6 cellular contexts compared by ENCODE assay signal in genomic region chr15:40354408-40355171, GRCh38. TPM values are rescaled to one million over a fixed set of nuclear protein-coding genes. Genes with fewer than 3 reads are reported as not detected.
A peak's percentile ranks its signal among the peaks of the same experiment; 100 is the strongest.
DNase-seq lines count a peak whose midpoint lies in the region; ATAC-seq and TF ChIP-seq lines count a peak whose summit lies in the region.

No MANE protein-coding gene starts in this region.

- intact Hi-C loops in OCI-LY7 (cut with micrococcal nuclease; ENCODE audit: unreplicated experiment), result no loop called here
- intact Hi-C loops in natural killer cell (cut with micrococcal nuclease), result no loop called here

- no peak overlapping the region for H3K4me3 ChIP-seq in GM06990 (replicated peaks; ENCODE audit: low read depth, low read length)
- no peak overlapping the region for H3K4me3 ChIP-seq in OCI-LY7 (ENCODE audit: low read depth, low read length, poor library complexity, severe bottlenecking)

- H3K27me3 ChIP-seq in GM06990 (replicated peaks; ENCODE audit: control insufficient read depth, insufficient read depth, low read length), result peaks cover 2% of the 10 kb centered on the region; the same call in 1 of the 2 replicates

- no peaks in the 10 kb centered on the region for H3K9me3 ChIP-seq in OCI-LY7 (ENCODE audit: low read length)

- no peaks in the 10 kb centered on the region for H4K20me1 ChIP-seq in OCI-LY7 (ENCODE audit: insufficient read depth, low read length)

- peaks cover 10 to 21% of the 10 kb centered on the region in 2 donors for H3K4me1 Mint-ChIP-seq in natural killer cell

- POLR2A ChIA-PET in OCI-LY7 (lab: Charles Lee), result interaction anchor here (0.5 to 0.9 kb wide), 2 partner anchors 20 to 50 kb away, joined by 3 read pairs; no protein-coding TSS in a partner anchor

- DNase-seq in GM06990 (ENCODE audit: extremely low read depth, insufficient read length) (no peak), OCI-LY7 (ENCODE audit: low spot score) (peak; percentile 31), inferior parietal cortex (ENCODE audit: extremely low spot score) (peak; percentile 44), natural killer cell (no peak)
- DNase-seq in stimulated activated naive CD4-positive, alpha-beta T cell (lab: John Stamatoyannopoulos, UW), result no peak

- no peak overlapping the region for H3K27ac Mint-ChIP-seq in natural killer cell

- H3K9me3 Mint-ChIP-seq in natural killer cell, result no peaks in the 10 kb centered on the region

- H3K4me3 Mint-ChIP-seq in natural killer cell, result no peak overlapping the region

- CTCF ChIA-PET in OCI-LY7 (lab: Charles Lee; ENCODE audit: unreplicated experiment), result interaction anchor here (1.0 kb wide), 1 partner anchor 15 kb away, joined by 3 read pairs; no protein-coding TSS in a partner anchor

- H3K36me3 ChIP-seq in GM06990 (ENCODE audit: control insufficient read depth, insufficient read depth, low read length) (no peaks in the 10 kb centered on the region), OCI-LY7 (ENCODE audit: insufficient read depth, low read length) (no peaks in the 10 kb centered on the region)

- no peaks in the 10 kb centered on the region for H3K79me2 ChIP-seq in OCI-LY7 (ENCODE audit: insufficient read depth, low read depth, low read length)

- H3K4me2 ChIP-seq in OCI-LY7 (ENCODE audit: low read length), result no peak overlapping the region

- TF ChIP-seq CTCF in GM06990 (IDR thresholded peaks at IDR 0.05; ENCODE audit: insufficient read depth, low read length, poor library complexity, severe bottlenecking) (peak; percentile 46), OCI-LY7 (conservative IDR thresholded peaks at IDR 0.05; ENCODE audit: low read length) (peak; percentile 60), natural killer cell (IDR thresholded peaks at IDR 0.05) (no peak)

- ATAC-seq in natural killer cell (no peak), HG02678 (IDR thresholded peaks at IDR 0.05; ENCODE audit: unreplicated experiment) (no peak)

- H3K27me3 Mint-ChIP-seq in natural killer cell (ENCODE audit: low read depth in 2 of 2), result peaks cover 0 to 9% of the 10 kb centered on the region in 2 donors

- H2AFZ ChIP-seq in OCI-LY7 (ENCODE audit: low read length), result no peak overlapping the region

- no peaks in the 10 kb centered on the region for H3K9me2 ChIP-seq in OCI-LY7 (ENCODE audit: insufficient read depth, low read length)

- H3K36me3 Mint-ChIP-seq in natural killer cell, result no peaks in the 10 kb centered on the region

- no TSS peak for BruUV-seq in OCI-LY7 (replicated peaks; lab: Mats Ljungman, UMichigan)

- no peak overlapping the region for H3K27ac ChIP-seq in OCI-LY7 (ENCODE audit: low read depth, low read length, poor library complexity, severe bottlenecking)

- peaks cover 11% of the 10 kb centered on the region for H3K4me1 ChIP-seq in OCI-LY7 (ENCODE audit: insufficient read depth, low read length, poor library complexity, severe bottlenecking)

RNA-seq across cellular contexts. Expression of gene DISP2, which starts 3.4 kb away (rescaled TPM):
- 0.03 and 0.08 TPM in 2 replicates for total RNA-seq in OCI-LY7 (2014; rRNA removed; shearing (Covaris generic))
- total RNA-seq in OCI-LY7 (2022), result 0.25 and 0.26 TPM in 2 replicates
- total RNA-seq in natural killer cell, result 1 to 10 TPM in 1 of 3 donors, under 1 TPM in 2; 0.20 to 1.0 (median 0.26) TPM

RNA-seq across cellular contexts. Expression of gene PHGR1, which starts 3.8 kb away (rescaled TPM):
- total RNA-seq in OCI-LY7 (2014; rRNA removed; shearing (Covaris generic)), result not detected in 2 replicates
- total RNA-seq in OCI-LY7 (2022), result not detected in 2 replicates
- not detected for total RNA-seq in natural killer cell

RNA-seq across cellular contexts. Expression of gene CCDC9B, which starts 13.9 kb away (rescaled TPM):
- total RNA-seq in OCI-LY7 (2014; rRNA removed; shearing (Covaris generic)), result 0.15 TPM in 1 of 2 replicates, not detected in the other
- total RNA-seq in OCI-LY7 (2022) (1.4 TPM in 2 replicates), natural killer cell (1 to 10 TPM; 4.4 to 5.3 (median 4.7) TPM)

RNA-seq across cellular contexts. Expression of gene KNSTRN, which starts 27.9 kb away (rescaled TPM):
- 71.3 and 89.6 TPM in 2 replicates for total RNA-seq in OCI-LY7 (2014; rRNA removed; shearing (Covaris generic))
- total RNA-seq in OCI-LY7 (2022) (106 TPM in 2 replicates), natural killer cell (1 to 10 TPM; 5.4 to 7.6 (median 5.6) TPM)

RNA-seq across cellular contexts. Expression of gene INAFM2, which starts 31.1 kb away (rescaled TPM):
- total RNA-seq in OCI-LY7 (2014; rRNA removed; shearing (Covaris generic)), result 1.1 and 3.3 TPM in 2 replicates
- total RNA-seq in OCI-LY7 (2022) (4.4 and 5.3 TPM in 2 replicates), natural killer cell (10 to 100 TPM; 14.0 to 21.7 (median 15.1) TPM)

Comparison
In these comparisons a context has a peak if more than half of its experiments do, and no peak if none do; other contexts are left out.
1. DNase-seq: peak in OCI-LY7 (single experiment) and inferior parietal cortex (single experiment); none in GM06990 (single experiment), natural killer cell (single experiment) and stimulated activated naive CD4-positive, alpha-beta T cell (0 of 6).